Comparison of ENCODE assay signal across 1 cellular context in genomic region chr12:44627767-44628166, GRCh38.
A peak's percentile ranks its signal among the peaks of the same experiment; 100 is the strongest.
TF ChIP-seq lines count a peak whose summit lies in the region.

No MANE protein-coding gene starts in this region.

TF ChIP-seq in SK-N-SH treated with all-trans-retinoic acid at 6 μM for 48 hours, 23 proteins besides CTCF, POLR2A, EP300 and RAD21 (continued from another document):
- TF ChIP-seq SNAI2 (CRISPR knock-in tag; IDR thresholded peaks at IDR 0.05) (no peak), TSHZ2 (CRISPR knock-in tag; IDR thresholded peaks at IDR 0.05) (no peak), TCF4 (CRISPR knock-in tag; IDR thresholded peaks at IDR 0.05; ENCODE audit: borderline replicate concordance) (peak; percentile 88), CSDC2 (CRISPR knock-in tag; IDR thresholded peaks at IDR 0.05) (no peak), OSR1 (CRISPR knock-in tag; IDR thresholded peaks at IDR 0.05) (no peak), ZNF70 (CRISPR knock-in tag; IDR thresholded peaks at IDR 0.05) (no peak), CSRNP3 (CRISPR knock-in tag; IDR thresholded peaks at IDR 0.05) (peak; percentile 31; the same call in 1 of the 2 replicates), TOX (CRISPR knock-in tag; IDR thresholded peaks at IDR 0.05; ENCODE audit: borderline replicate concordance) (no peak), ZC3H10 (CRISPR knock-in tag; IDR thresholded peaks at IDR 0.05) (no peak), ISL1 (CRISPR knock-in tag; IDR thresholded peaks at IDR 0.05) (no peak), ZNF8 (CRISPR knock-in tag; IDR thresholded peaks at IDR 0.05) (no peak), CREB5 (CRISPR knock-in tag; IDR thresholded peaks at IDR 0.05; ENCODE audit: low read depth) (no peak), POU6F1 (CRISPR knock-in tag; IDR thresholded peaks at IDR 0.05; ENCODE audit: borderline replicate concordance, low read depth) (no peak)
